7 cellular contexts compared by ENCODE assay signal in genomic region chrX:57592894-57593215, GRCh38. TPM values are rescaled to one million over a fixed set of nuclear protein-coding genes. Genes with fewer than 3 reads are reported as not detected.
DNase-seq lines count a peak whose midpoint lies in the region; ATAC-seq and TF ChIP-seq lines count a peak whose summit lies in the region.
"Not testable (repeated sequence)": the region's sequence is repeated elsewhere in the genome, so short reads cannot be mapped to it uniquely, and the experiment has no call there.

No MANE protein-coding gene starts in this region.

- peak; percentile 61 for ATAC-seq in GM18498 (IDR thresholded peaks at IDR 0.05; ENCODE audit: unreplicated experiment)
- peak; percentile 32 for ATAC-seq in HG02588 (IDR thresholded peaks at IDR 0.05; ENCODE audit: unreplicated experiment)
- ATAC-seq in omental fat pad (ENCODE audit: low FRiP score), result peak; percentile 21

- H3K4me3 ChIP-seq in SK-N-MC (peak overlapping the region; percentile 75), astrocyte of the spinal cord (ENCODE audit: low read depth, low read length) (peak overlapping the region; percentile 32), right atrium auricular region (peak overlapping the region; percentile 58)

- peak; percentile 14 for TF ChIP-seq CTCF in astrocyte of the spinal cord (IDR thresholded peaks at IDR 0.05; ENCODE audit: low read depth, low read length)
- not testable (repeated sequence) for TF ChIP-seq CTCF in right atrium auricular region (IDR thresholded peaks at IDR 0.05); omental fat pad (IDR thresholded peaks at IDR 0.05)

- H3K4me1 ChIP-seq in right atrium auricular region, result not testable (repeated sequence)

- peaks cover 11% of the 10 kb centered on the region for H3K36me3 ChIP-seq in SK-N-MC (ENCODE audit: insufficient read depth, low read length)
- H3K36me3 ChIP-seq in right atrium auricular region, result not testable (repeated sequence)

- DNase-seq in LoVo (ENCODE audit: low spot score) (peak; percentile 35), astrocyte of the spinal cord (ENCODE audit: low read depth, low spot score) (peak; percentile 50)
- not testable (repeated sequence) for DNase-seq in SK-N-MC (ENCODE audit: low read depth, low spot score); right atrium auricular region (ENCODE audit: low spot score); omental fat pad (ENCODE audit: low spot score)

- peak overlapping the region; percentile 37 for H3K9ac ChIP-seq in SK-N-MC (ENCODE audit: insufficient read length)

- not testable (repeated sequence) for H3K27ac ChIP-seq in SK-N-MC
- H3K27ac ChIP-seq in right atrium auricular region, result peak overlapping the region; percentile 88 to 94

- in situ Hi-C loops in astrocyte of the spinal cord (cut with HindIII; ENCODE audit: low sequenced_read_pairs), result not testable (repeated sequence)

- not testable (repeated sequence) for H3K9me3 ChIP-seq in SK-N-MC (ENCODE audit: low read depth, low read length); right atrium auricular region

- H3K27me3 ChIP-seq in right atrium auricular region, result not testable (repeated sequence)

RNA-seq across cellular contexts. Expression of gene ZXDB, which starts 1.0 kb away (rescaled TPM):
- total RNA-seq in right atrium auricular region (1 to 10 TPM; 7.5 TPM), omental fat pad (10 to 100 TPM in 3 of 4 donors, 1 to 10 TPM in 1; 9.9 to 23.1 (median 12.6) TPM)
